ENCODE assay signal across 12 cellular contexts in the genomic region with DNA sequence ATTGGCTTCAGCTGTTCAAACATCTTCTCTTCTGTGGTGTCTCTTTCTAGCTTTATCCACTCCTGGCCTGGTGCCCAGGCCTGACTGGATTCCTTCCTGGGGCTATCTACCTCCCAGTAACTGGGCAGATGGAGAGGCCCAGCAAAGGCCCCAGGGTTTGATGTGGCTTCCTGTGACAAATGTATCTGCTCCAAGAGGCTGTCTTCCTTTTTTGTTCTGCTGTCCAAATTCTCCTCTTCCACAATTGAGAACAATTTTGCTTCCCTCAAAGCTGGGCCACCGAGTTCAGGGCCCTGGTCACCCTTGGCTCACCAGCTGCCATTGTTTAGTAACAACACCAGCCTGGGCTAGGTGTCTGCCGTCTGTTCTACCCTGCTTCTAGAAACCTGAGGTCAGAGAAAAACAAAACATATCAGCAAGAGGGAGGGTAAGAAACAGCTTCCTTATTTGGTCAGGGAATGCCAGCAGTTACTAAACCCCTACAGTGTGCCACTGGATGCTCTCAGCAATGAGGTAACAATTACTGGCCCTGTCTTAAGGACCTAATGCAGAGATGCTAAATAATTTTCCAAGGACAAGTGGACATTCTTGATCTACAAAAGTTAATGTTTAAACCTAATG. TPM values are rescaled to one million over a fixed set of nuclear protein-coding genes. Genes with fewer than 3 reads are reported as not detected.
DNase-seq lines count a peak whose midpoint lies in the region.
"Had no signal": no experiment of that assay in that cellular context is flagged by ENCODE, and none has a peak within 500 bp of the region (broad histone marks: within the 10 kb centered on the region; RNA-seq: fewer than 3 reads in every experiment).

No MANE protein-coding gene starts in this region.

- H3K56ac ChIP-seq in mesendoderm (ENCODE audit: low read length) = no peak overlapping the region

- H3K4me3 Mint-ChIP-seq in activated CD4-positive, alpha-beta memory T cell treated with anti-CD3 and anti-CD28 coated beads, Interleukin-2, amount 10 ng/mL, durations not matched to agents 7 days and 5 days = no peak overlapping the region

- H3K36me3 Mint-ChIP-seq in activated CD4-positive, alpha-beta memory T cell treated with anti-CD3 and anti-CD28 coated beads, Interleukin-2, amount 10 ng/mL, durations not matched to agents 7 days and 5 days (ENCODE audit: low read depth) = no peaks in the 10 kb centered on the region

- in situ Hi-C loops in KBM-7 (cut with MboI; ENCODE audit: low pct_unique_long_range_greater_than_20kb, low sequenced_read_pairs) = no loop called here

- no peak overlapping the region for H3K4me2 ChIP-seq in mesendoderm (ENCODE audit: low read length)

- no peaks in the 10 kb centered on the region for H3K4me1 ChIP-seq in mesendoderm (ENCODE audit: control insufficient read depth, low read depth, low read length)
- H3K4me1 ChIP-seq: pancreas had no signal

- no peak overlapping the region for H3K23ac ChIP-seq in mesendoderm (ENCODE audit: low read length)

- no peaks in the 10 kb centered on the region for H3K79me2 ChIP-seq in mesendoderm (ENCODE audit: control insufficient read depth, insufficient read depth, low read length)

- H2BK5ac ChIP-seq in mesendoderm (ENCODE audit: low read length) = no peak overlapping the region

- no peak overlapping the region for H4K8ac ChIP-seq in mesendoderm (ENCODE audit: low read depth, low read length)

- CTCF ChIA-PET in activated CD4-positive, alpha-beta memory T cell treated with anti-CD3 and anti-CD28 coated beads, Interleukin-2, amount 10 ng/mL, durations not matched to agents 7 days and 5 days (lab: Charles Lee) = interaction anchor here (1.0 to 2.5 kb wide), 4 partner anchors 11 to 27 kb away, joined by 3 to 13 read pairs (median 4); no protein-coding TSS in a partner anchor

- H3K4me1 Mint-ChIP-seq in activated CD4-positive, alpha-beta memory T cell treated with anti-CD3 and anti-CD28 coated beads, Interleukin-2, amount 10 ng/mL, durations not matched to agents 7 days and 5 days = peaks cover 10% of the 10 kb centered on the region

- no peak overlapping the region for H3K18ac ChIP-seq in mesendoderm (ENCODE audit: low read length)

- H2BK120ac ChIP-seq in mesendoderm (ENCODE audit: low read depth, low read length) = no peak overlapping the region

- no peak overlapping the region for H3K27ac Mint-ChIP-seq in activated CD4-positive, alpha-beta memory T cell treated with anti-CD3 and anti-CD28 coated beads, Interleukin-2, amount 10 ng/mL, durations not matched to agents 7 days and 5 days

- POLR2A ChIA-PET in activated CD4-positive, alpha-beta memory T cell treated with anti-CD3 and anti-CD28 coated beads, Interleukin-2, amount 10 ng/mL, durations not matched to agents 7 days and 5 days (lab: Charles Lee) = interaction anchor here (1.0 kb wide), 1 partner anchor 24 kb away, joined by 3 read pairs; no protein-coding TSS in a partner anchor

- no peaks in the 10 kb centered on the region for H3K27me3 Mint-ChIP-seq in activated CD4-positive, alpha-beta memory T cell treated with anti-CD3 and anti-CD28 coated beads, Interleukin-2, amount 10 ng/mL, durations not matched to agents 7 days and 5 days

- no peak overlapping the region for H3K4ac ChIP-seq in mesendoderm (ENCODE audit: low read depth, low read length)

- peak; percentile 40 for DNase-seq in ELF-1 (ENCODE audit: low read depth, low spot score)
- DNase-seq in KBM-7 = peak; percentile 20
- DNase-seq in astrocyte of the hippocampus (ENCODE audit: low read depth, low spot score) = peak; percentile 11
- peak; percentile 72 for DNase-seq in mesendoderm
- DNase-seq in activated CD4-positive, CD25-positive, alpha-beta regulatory T cell (lab: John Stamatoyannopoulos, UW) = no peak
- no peak for DNase-seq in AG08396 (ENCODE audit: low spot score)
- DNase-seq in activated CD4-positive, alpha-beta memory T cell treated with anti-CD3 and anti-CD28 coated beads, Interleukin-2, amount 10 ng/mL, durations not matched to agents 7 days and 5 days = no peak
- DNase-seq: activated CD4-positive, alpha-beta T cell treated with anti-CD3 and anti-CD28 coated beads, Interleukin-2, amount 50 U/mL, for 1 hour; brain microvascular endothelial cell; NCI-H446 treated with DMSO at 0.1 percent for 48 hours; pancreas had no signal

- no peak overlapping the region for H3K27ac ChIP-seq in mesendoderm (ENCODE audit: low read depth, low read length)
- H3K27ac ChIP-seq: brain microvascular endothelial cell, HL-60, pancreas had no signal

- H2AK5ac ChIP-seq in mesendoderm (ENCODE audit: low read length) = no peak overlapping the region

- no peaks in the 10 kb centered on the region for H3K79me1 ChIP-seq in mesendoderm (ENCODE audit: low read length)

- no peaks in the 10 kb centered on the region for H3K27me3 ChIP-seq in mesendoderm (ENCODE audit: insufficient read depth, low read length, poor library complexity)
- H3K27me3 ChIP-seq: brain microvascular endothelial cell, pancreas had no signal

- no peak overlapping the region for H4K5ac ChIP-seq in mesendoderm (ENCODE audit: low read length)

- no peak overlapping the region for H3K9ac ChIP-seq in mesendoderm (ENCODE audit: low read length)

- no peak overlapping the region for H3K4me3 ChIP-seq in mesendoderm (ENCODE audit: low read length)
- H3K4me3 ChIP-seq: pancreas had no signal

- H3K9me3 Mint-ChIP-seq in activated CD4-positive, alpha-beta memory T cell treated with anti-CD3 and anti-CD28 coated beads, Interleukin-2, amount 10 ng/mL, durations not matched to agents 7 days and 5 days = no peaks in the 10 kb centered on the region

- WGBS in mesendoderm (ENCODE audit: extremely low coverage, insufficient coverage, low lambda C conversion rate) = no CpG with 5 or more reads among the region's 2 CpGs

- H2BK15ac ChIP-seq in mesendoderm (replicated peaks; ENCODE audit: low read depth) = no peak overlapping the region

- H3K36me3 ChIP-seq in mesendoderm (ENCODE audit: control insufficient read depth, insufficient read depth, low read length) = no peaks in the 10 kb centered on the region
- H3K36me3 ChIP-seq: brain microvascular endothelial cell, pancreas had no signal

RNA-seq across cellular contexts. Expression of a gene that starts 3.9 kb away (rescaled TPM):
- 1.5 TPM for polyA plus RNA-seq in mesendoderm (2013, experiment 1 of 2)
- 1.4 TPM for polyA plus RNA-seq in mesendoderm (2013, experiment 2 of 2)
- not detected for total RNA-seq in activated CD4-positive, alpha-beta memory T cell treated with anti-CD3 and anti-CD28 coated beads, Interleukin-2, amount 10 ng/mL, durations not matched to agents 7 days and 5 days

RNA-seq across cellular contexts. Expression of a gene that starts 20.2 kb away (rescaled TPM):
- 0.37 TPM for polyA plus RNA-seq in mesendoderm (2013, experiment 1 of 2)
- 0.32 TPM for polyA plus RNA-seq in mesendoderm (2013, experiment 2 of 2)
- not detected for total RNA-seq in activated CD4-positive, alpha-beta memory T cell treated with anti-CD3 and anti-CD28 coated beads, Interleukin-2, amount 10 ng/mL, durations not matched to agents 7 days and 5 days
- total RNA-seq: pancreas had no signal
- polyA plus RNA-seq: pancreas had no signal

RNA-seq across cellular contexts. Expression of a gene that starts 44.1 kb away (rescaled TPM):
- polyA plus RNA-seq in mesendoderm (2013, experiment 1 of 2) = 27.2 TPM
- 27.5 TPM for polyA plus RNA-seq in mesendoderm (2013, experiment 2 of 2)
- 10 to 100 TPM; 32.8 to 35.0 TPM for total RNA-seq in activated CD4-positive, alpha-beta memory T cell treated with anti-CD3 and anti-CD28 coated beads, Interleukin-2, amount 10 ng/mL, durations not matched to agents 7 days and 5 days

RNA-seq across cellular contexts. Expression of a gene that starts 46.1 kb away (rescaled TPM):
- 2.0 TPM for polyA plus RNA-seq in mesendoderm (2013, experiment 1 of 2)
- polyA plus RNA-seq in mesendoderm (2013, experiment 2 of 2) = 1.8 TPM
- total RNA-seq in activated CD4-positive, alpha-beta memory T cell treated with anti-CD3 and anti-CD28 coated beads, Interleukin-2, amount 10 ng/mL, durations not matched to agents 7 days and 5 days = 100 to 1,000 TPM; 318 to 346 TPM

Comparison
In these comparisons a context has a peak if more than half of its experiments do, and no peak if none do; other contexts are left out.
1. DNase-seq: peak in ELF-1 (single experiment), KBM-7 (single experiment), astrocyte of the hippocampus (single experiment) and mesendoderm (single experiment); none in activated CD4-positive, CD25-positive, alpha-beta regulatory T cell (0 of 4), AG08396 (single experiment) and activated CD4-positive, alpha-beta memory T cell treated with anti-CD3 and anti-CD28 coated beads, Interleukin-2, amount 10 ng/mL, durations not matched to agents 7 days and 5 days (single experiment).